In the genomic region with DNA sequence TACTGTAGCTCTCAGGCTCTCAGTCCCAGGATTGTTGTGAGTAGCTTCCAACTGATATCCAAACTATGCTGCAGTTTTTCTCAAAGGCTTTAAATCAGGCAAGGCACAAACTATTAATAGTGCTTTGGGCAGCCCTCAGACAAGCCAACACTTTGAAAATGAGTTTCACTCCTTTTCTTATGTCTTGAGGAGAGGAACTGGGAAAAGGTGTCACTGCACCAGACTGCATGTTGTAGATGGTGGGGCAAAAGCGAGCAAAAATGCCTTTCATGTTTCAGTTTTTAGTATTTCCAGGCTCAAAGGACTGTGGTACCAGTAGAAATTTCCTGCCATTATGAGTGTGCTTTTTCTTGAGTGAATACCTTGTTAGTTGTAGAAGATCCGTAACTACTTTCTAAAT, we compare ENCODE assay signal across 18 cellular contexts. TPM values are rescaled to one million over a fixed set of nuclear protein-coding genes. Genes with fewer than 3 reads are reported as not detected.
DNase-seq lines count a peak whose midpoint lies in the region; ATAC-seq and TF ChIP-seq lines count a peak whose summit lies in the region.
"Had no signal": no experiment of that assay in that cellular context is flagged by ENCODE, and none has a peak within 500 bp of the region (broad histone marks: within the 10 kb centered on the region; RNA-seq: fewer than 3 reads in every experiment).

No MANE protein-coding gene starts in this region.

- no peak overlapping the region for H3K4me3 ChIP-seq in left lung
- H3K4me3 ChIP-seq: K562 had no signal

- no peak for TF ChIP-seq CTCF in GM20000 (IDR thresholded peaks at IDR 0.05; ENCODE audit: extremely low read depth, missing control alignments)
- no peak for TF ChIP-seq CTCF in left lung (IDR thresholded peaks at IDR 0.05)

- DNase-seq in GM20000 (ENCODE audit: low spot score) (peak; percentile 3), left lung (no peak), NCI-H526 (lab: John Stamatoyannopoulos, UW) (no peak), NCI-H446 treated with DMSO at 0.1 percent for 48 hours (lab: John Stamatoyannopoulos, UW) (no peak), NCI-H748 treated with DMSO at 0.1 percent for 48 hours (lab: John Stamatoyannopoulos, UW) (no peak)
- DNase-seq: BE2C; CD4-positive, alpha-beta memory T cell; DMS79; H9; NCI-H1048; NCI-H2107; NCI-H345; NCI-H774; SK-N-SH; T-helper 1 cell had no signal

- H3K27ac ChIP-seq in left lung = no peak overlapping the region

- peak; percentile 75 for ATAC-seq in HG02678 (IDR thresholded peaks at IDR 0.05; ENCODE audit: unreplicated experiment)
- ATAC-seq in HG03469 (IDR thresholded peaks at IDR 0.05; ENCODE audit: unreplicated experiment) = peak; percentile 52
- ATAC-seq in left lung = no peak
- ATAC-seq: K562 had no signal

- no peaks in the 10 kb centered on the region for H3K4me1 ChIP-seq in left lung
- H3K4me1 ChIP-seq: BE2C had no signal

- no peaks in the 10 kb centered on the region for H3K9me3 ChIP-seq in left lung
- H3K9me3 ChIP-seq: BE2C, SK-N-SH had no signal

- H3K36me3 ChIP-seq in left lung = no peaks in the 10 kb centered on the region
- H3K36me3 ChIP-seq: BE2C had no signal

- intact Hi-C loops in left lung (cut with DNase I) = no loop called here

- H3K27me3 ChIP-seq in left lung = no peaks in the 10 kb centered on the region
- H3K27me3 ChIP-seq: BE2C had no signal

RNA-seq across cellular contexts. Expression of gene ZFY, which starts 39.1 kb away (rescaled TPM):
- total RNA-seq in left lung = 10 to 100 TPM in 1 of 2 donors, not detected in 1; 13.8 TPM
- total RNA-seq: H9, K562 had no signal

RNA-seq across cellular contexts. Expression of gene RPS4Y1, which starts 54.6 kb away (rescaled TPM):
- 100 to 1,000 TPM in 1 of 2 donors, not detected in 1; 273 TPM for total RNA-seq in left lung
- total RNA-seq: H9 had no signal
